13 cellular contexts compared by ENCODE assay signal in genomic region chr2:234419726-234420125, GRCh38.
"Had no signal": no experiment of that assay in that cellular context is flagged by ENCODE, and none has a peak within 500 bp of the region (broad histone marks: within the 10 kb centered on the region; RNA-seq: fewer than 3 reads in every experiment).

No MANE protein-coding gene starts in this region.

- H3K9me3 ChIP-seq: ascending aorta, breast epithelium, transverse colon had no signal

- H3K4me3 Mint-ChIP-seq: activated CD4-positive, alpha-beta T cell treated with anti-CD3 and anti-CD28 coated beads for 36 hours; activated T-helper 1 cell treated with anti-CD3 and anti-CD28 coated beads, Interleukin-12 subunit alpha, Interleukin-12 subunit beta, Interleukin-2, Interleukin-4 antibody, amounts not matched to agents 30 ng/mL and 10 ng/mL and 1 ng/mL, durations not matched to agents 14 hours and 24 hours and 36 hours had no signal

- H3K4me3 ChIP-seq: ascending aorta, breast epithelium, lung, transverse colon had no signal

- H3K27me3 Mint-ChIP-seq: activated CD4-positive, alpha-beta T cell treated with anti-CD3 and anti-CD28 coated beads for 36 hours had no signal

- H3K27ac ChIP-seq: ascending aorta, breast epithelium, epithelial cell of prostate, transverse colon, WERI-Rb-1 had no signal

- H3K27ac Mint-ChIP-seq: activated CD4-positive, alpha-beta T cell treated with anti-CD3 and anti-CD28 coated beads for 36 hours; activated T-helper 1 cell treated with anti-CD3 and anti-CD28 coated beads, Interleukin-12 subunit alpha, Interleukin-12 subunit beta, Interleukin-2, Interleukin-4 antibody, amounts not matched to agents 30 ng/mL and 10 ng/mL and 1 ng/mL, durations not matched to agents 14 hours and 24 hours and 36 hours had no signal

- ATAC-seq: activated CD4-positive, alpha-beta T cell treated with anti-CD3 and anti-CD28 coated beads for 36 hours; left colon had no signal

- DNase-seq: activated CD4-positive, alpha-beta T cell treated with anti-CD3 and anti-CD28 coated beads for 36 hours; activated CD8-positive, alpha-beta memory T cell treated with anti-CD3 and anti-CD28 coated beads, Interleukin-2, amount 50 U/mL, for 48 hours; foreskin melanocyte; left colon; retina; stimulated activated CD4-positive, alpha-beta T cell treated with anti-CD3 and anti-CD28 coated beads, Interleukin-4, amount 100 ng/mL, for 1 hour; transverse colon; WERI-Rb-1 had no signal

- H3K36me3 ChIP-seq: ascending aorta, breast epithelium, transverse colon, WERI-Rb-1 had no signal

- H3K27me3 ChIP-seq: ascending aorta, breast epithelium, transverse colon had no signal

- H3K4me1 ChIP-seq: ascending aorta had no signal
